8 cellular contexts compared by ENCODE assay signal in the genomic region with DNA sequence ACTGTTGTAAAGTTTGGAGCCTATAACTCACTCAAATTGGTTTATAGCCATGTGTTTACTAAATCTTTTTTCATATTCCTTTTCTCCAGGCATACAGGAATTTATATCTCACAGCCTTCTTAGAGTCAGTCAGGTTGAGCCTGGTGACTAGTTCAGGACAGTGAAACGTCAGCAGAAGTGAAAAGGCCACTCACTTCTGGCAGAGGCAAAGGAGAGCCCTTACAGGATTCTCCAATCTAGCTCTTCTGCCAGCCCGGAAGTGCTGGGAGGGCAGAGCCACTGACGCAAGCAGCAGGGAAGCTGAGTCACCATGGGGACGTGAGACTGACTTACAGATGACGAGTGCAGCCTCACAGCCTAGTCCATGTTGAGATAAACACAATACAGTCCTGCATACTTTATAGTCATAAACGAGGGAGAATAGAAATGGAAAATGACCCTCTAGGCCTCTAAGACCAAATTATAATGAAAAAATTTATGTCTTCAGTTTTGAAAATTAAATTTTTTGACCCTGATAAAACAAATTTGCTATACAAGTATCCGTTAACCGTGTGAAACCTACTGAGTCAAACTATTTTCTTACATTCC. TPM values are rescaled to one million over a fixed set of nuclear protein-coding genes. Genes with fewer than 3 reads are reported as not detected.
DNase-seq lines count a peak whose midpoint lies in the region; ATAC-seq, FAIRE-seq and TF ChIP-seq lines count a peak whose summit lies in the region.

No MANE protein-coding gene starts in this region.

- H3K9me3 ChIP-seq in left ventricle myocardium inferior (replicated peaks) (no peaks in the 10 kb centered on the region), psoas muscle (no peaks in the 10 kb centered on the region)

- intact Hi-C loops in left ventricle myocardium inferior (cut with micrococcal nuclease) (no loop called here), psoas muscle (cut with DNase I) (loop anchor here (5.0 to 10.0 kb wide), 4 partner anchors 106 to 243 kb away; a partner anchor contains a TSS)

- H3K4me3 ChIP-seq in left ventricle myocardium inferior: peak overlapping the region; percentile 7
- peak overlapping the region; percentile 77 for H3K4me3 ChIP-seq in psoas muscle
- H3K4me3 ChIP-seq in urinary bladder (ENCODE audit: low read depth, low read length): no peak overlapping the region

- H3K36me3 ChIP-seq in left ventricle myocardium inferior: no peaks in the 10 kb centered on the region
- H3K36me3 ChIP-seq in psoas muscle (ENCODE audit: insufficient read depth in 1 of 2, low read depth in 1 of 2): no peaks in the 10 kb centered on the region
- no peaks in the 10 kb centered on the region for H3K36me3 ChIP-seq in urinary bladder (ENCODE audit: insufficient read depth)

- peak overlapping the region; percentile 99 for H3K27ac ChIP-seq in left ventricle myocardium inferior (replicated peaks)
- H3K27ac ChIP-seq in psoas muscle: peak overlapping the region; percentile 95
- H3K27ac ChIP-seq in urinary bladder (ENCODE audit: low read depth): peak overlapping the region; percentile 66

- no peak for TF ChIP-seq CTCF in left ventricle myocardium inferior (IDR thresholded peaks at IDR 0.05; ENCODE audit: borderline replicate concordance)
- TF ChIP-seq CTCF in psoas muscle (IDR thresholded peaks at IDR 0.05): no peak

- H3K27me3 ChIP-seq in left ventricle myocardium inferior (ENCODE audit: low read depth) (no peaks in the 10 kb centered on the region), psoas muscle (ENCODE audit: insufficient read depth in 3 of 3, low read length in 2 of 3) (no peaks in the 10 kb centered on the region)

- peak; percentile 90 for DNase-seq in NCI-H1436 (lab: John Stamatoyannopoulos, UW)
- DNase-seq in T-helper 1 cell: peak; percentile 48 to 95 (median 73)
- peak in 55 of 56 donors; percentile 1 to 87 (median 71) for DNase-seq in amygdala (lab: John Stamatoyannopoulos, UW)
- DNase-seq in left ventricle myocardium inferior: peak; percentile 90
- DNase-seq in psoas muscle: peak; percentile 93 to 96

- H3K4me1 ChIP-seq in left ventricle myocardium inferior (peaks cover 55% of the 10 kb centered on the region), psoas muscle (peaks cover 35% of the 10 kb centered on the region), urinary bladder (ENCODE audit: insufficient read depth) (peaks cover 2% of the 10 kb centered on the region)

- 17 to 24% (median 20%) methylated on average over 8 of the region's 8 CpGs for WGBS in psoas muscle, 3 donors
- WGBS in urinary bladder: 16% methylated on average over 8 of the region's 8 CpGs

- ATAC-seq in HG02571 (IDR thresholded peaks at IDR 0.05; ENCODE audit: unreplicated experiment) (peak; percentile 67), psoas muscle (peak; percentile 94 to 95 (median 94))

- FAIRE-seq in G401.6 (lab: Jason Lieb, UNC): peak; percentile 80

RNA-seq across cellular contexts. Expression of a gene that starts 1.3 kb away (rescaled TPM):
- total RNA-seq in left ventricle myocardium inferior: not detected
- total RNA-seq in psoas muscle: under 1 TPM in 3 of 4 donors, not detected in 1; 0.10 to 0.34 (median 0.17) TPM
- polyA plus RNA-seq in psoas muscle: under 1 TPM; 0.03 to 0.31 (median 0.12) TPM
- total RNA-seq in urinary bladder: not detected
- polyA plus RNA-seq in urinary bladder: 0.04 TPM

RNA-seq across cellular contexts. Expression of a gene that starts 1.4 kb away (rescaled TPM):
- total RNA-seq in left ventricle myocardium inferior (21.3 TPM), psoas muscle (10 to 100 TPM; 20.5 to 30.4 (median 22.3) TPM), urinary bladder (93.5 TPM)
- polyA plus RNA-seq in psoas muscle (10 to 100 TPM; 11.6 to 44.4 (median 40.0) TPM), urinary bladder (37.2 TPM)

RNA-seq across cellular contexts. Expression of a gene that starts 53.9 kb away (rescaled TPM):
- total RNA-seq in left ventricle myocardium inferior (not detected), psoas muscle (not detected), urinary bladder (0.79 TPM)
- polyA plus RNA-seq in psoas muscle (under 1 TPM in 2 of 3 donors, not detected in 1; 0.06 to 0.09 TPM), urinary bladder (1.5 TPM)
